Comparison of ENCODE assay signal across 35 cellular contexts in the genomic region with DNA sequence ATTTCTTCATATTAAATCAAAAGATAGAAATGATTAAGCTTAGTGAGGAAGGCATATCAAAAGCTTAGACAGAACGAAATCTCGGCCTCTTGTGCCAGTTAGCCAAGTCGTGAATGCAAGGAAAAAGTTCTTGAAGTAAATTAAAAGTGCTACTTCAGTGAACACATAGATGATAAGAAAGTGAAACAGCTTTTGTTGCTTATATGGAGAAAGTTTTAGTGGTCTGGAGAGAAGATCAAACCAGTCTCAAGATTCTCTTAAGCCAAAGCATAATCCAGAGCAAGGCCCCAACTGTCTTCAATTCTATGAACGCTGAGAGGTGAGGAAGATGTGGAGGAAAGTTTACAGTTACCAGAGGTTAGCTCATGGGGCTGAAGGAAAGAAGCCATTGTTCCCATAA.
"Had no signal": no experiment of that assay in that cellular context is flagged by ENCODE, and none has a peak within 500 bp of the region (broad histone marks: within the 10 kb centered on the region; RNA-seq: fewer than 3 reads in every experiment).

No MANE protein-coding gene starts in this region.

- H3K27me3 ChIP-seq: adrenal gland had no signal

- H3K36me3 Mint-ChIP-seq: activated naive CD4-positive, alpha-beta T cell treated with anti-CD3 and anti-CD28 coated beads, Interleukin-2, amount 50 U/mL, for 72 hours; activated naive CD8-positive, alpha-beta T cell treated with anti-CD3 and anti-CD28 coated beads for 36 hours had no signal

- DNase-seq: activated CD4-positive, alpha-beta T cell treated with anti-CD3 and anti-CD28 coated beads for 1 hour; activated CD4-positive, alpha-beta T cell treated with anti-CD3 and anti-CD28 coated beads for 36 hours; activated CD4-positive, alpha-beta T cell treated with anti-CD3 and anti-CD28 coated beads for 48 hours; activated CD4-positive, alpha-beta T cell treated with anti-CD3 and anti-CD28 coated beads, Interleukin-2, amount 10 ng/mL, durations not matched to agents 7 days and 5 days; activated CD4-positive, alpha-beta T cell treated with anti-CD3 and anti-CD28 coated beads, Interleukin-2, amount 50 U/mL, for 48 hours; activated CD4-positive, CD25-positive, alpha-beta regulatory T cell; activated CD8-positive, alpha-beta memory T cell treated with anti-CD3 and anti-CD28 coated beads, Interleukin-2, amount 50 U/mL, for 4 hours; activated CD8-positive, alpha-beta T cell treated with anti-CD3 and anti-CD28 coated beads for 36 hours; activated effector memory CD4-positive, alpha-beta T cell treated with anti-CD3 and anti-CD28 coated beads, Interleukin-2, amount 50 U/mL, for 16 hours; activated gamma-delta T cell treated with Interleukin-2 at 50 U/mL for 16 hours; activated naive CD4-positive, alpha-beta T cell; activated naive CD4-positive, alpha-beta T cell treated with anti-CD3 and anti-CD28 coated beads for 36 hours; activated naive CD4-positive, alpha-beta T cell treated with anti-CD3 and anti-CD28 coated beads, Interleukin-2, amount 50 U/mL, for 16 hours; activated naive CD8-positive, alpha-beta T cell treated with anti-CD3 and anti-CD28 coated beads for 36 hours; activated T-cell treated with anti-CD3 and anti-CD28 coated beads for 4 hours; activated T-cell treated with anti-CD3 and anti-CD28 coated beads, Interleukin-2, amount 50 U/mL, for 1 hour; activated T-cell treated with anti-CD3 and anti-CD28 coated beads, Interleukin-2, amount 50 U/mL, for 4 hours; activated T-cell treated with anti-CD3 and anti-CD28 coated beads, Interleukin-2, amount 50 U/mL, for 72 hours; adrenal gland; amniotic stem cell; aorta; central memory CD4-positive, alpha-beta T cell; T-helper 1 cell; T-helper 2 cell; T-helper 9 cell had no signal

- H3K4me3 Mint-ChIP-seq: activated CD4-positive, alpha-beta T cell treated with anti-CD3 and anti-CD28 coated beads for 36 hours; activated CD4-positive, alpha-beta T cell treated with anti-CD3 and anti-CD28 coated beads, Interleukin-2, amount 10 ng/mL, durations not matched to agents 7 days and 5 days; activated CD8-positive, alpha-beta T cell treated with anti-CD3 and anti-CD28 coated beads for 36 hours; activated naive CD4-positive, alpha-beta T cell treated with anti-CD3 and anti-CD28 coated beads for 36 hours; activated naive CD8-positive, alpha-beta T cell treated with anti-CD3 and anti-CD28 coated beads for 36 hours; activated T-cell treated with anti-CD3 and anti-CD28 coated beads, Interleukin-2, amount 50 U/mL, for 4 hours; activated T-cell treated with anti-CD3 and anti-CD28 coated beads, Interleukin-2, amount 50 U/mL, for 72 hours; activated T-helper 1 cell treated with anti-CD3 and anti-CD28 coated beads, Interleukin-12 subunit alpha, Interleukin-12 subunit beta, Interleukin-2, Interleukin-4 antibody, amounts not matched to agents 30 ng/mL and 10 ng/mL and 1 ng/mL, durations not matched to agents 14 hours and 24 hours and 36 hours; activated T-helper 17 cell treated with anti-CD3 and anti-CD28 coated beads, Interleukin-2, amount 50 U/mL, for 72 hours; brain; T-helper 1 cell treated with Interleukin-12 subunit alpha and Interleukin-12 subunit beta and Interleukin-4 antibody, amounts not matched to agents 30 μg/mL and 1 μg/mL, for 36 hours; T-helper 2 cell treated with Interferon-gamma antibody and Interleukin-4, amounts not matched to agents 5 μg/mL and 100 μg/mL, for 36 hours had no signal

- H3K4me1 Mint-ChIP-seq: activated CD4-positive, alpha-beta T cell treated with anti-CD3 and anti-CD28 coated beads for 36 hours; activated CD4-positive, alpha-beta T cell treated with anti-CD3 and anti-CD28 coated beads, Interleukin-2, amount 10 ng/mL, durations not matched to agents 7 days and 5 days; activated naive CD8-positive, alpha-beta T cell treated with anti-CD3 and anti-CD28 coated beads for 36 hours; activated T-helper 17 cell treated with anti-CD3 and anti-CD28 coated beads, Interleukin-2, amount 50 U/mL, for 72 hours had no signal

- H3K27me3 Mint-ChIP-seq: activated CD4-positive, alpha-beta T cell treated with anti-CD3 and anti-CD28 coated beads for 36 hours; activated CD4-positive, alpha-beta T cell treated with anti-CD3 and anti-CD28 coated beads, Interleukin-2, amount 10 ng/mL, durations not matched to agents 7 days and 5 days; activated CD8-positive, alpha-beta T cell treated with anti-CD3 and anti-CD28 coated beads for 36 hours; activated naive CD8-positive, alpha-beta T cell treated with anti-CD3 and anti-CD28 coated beads for 36 hours; activated T-helper 17 cell treated with anti-CD3 and anti-CD28 coated beads, Interleukin-2, amount 50 U/mL, for 72 hours; brain had no signal

- H3K9me3 Mint-ChIP-seq: activated CD4-positive, alpha-beta T cell treated with anti-CD3 and anti-CD28 coated beads, Interleukin-2, amount 10 ng/mL, durations not matched to agents 7 days and 5 days; activated CD8-positive, alpha-beta T cell treated with anti-CD3 and anti-CD28 coated beads for 36 hours; activated naive CD4-positive, alpha-beta T cell treated with anti-CD3 and anti-CD28 coated beads, Interleukin-2, amount 50 U/mL, for 72 hours; activated naive CD8-positive, alpha-beta T cell treated with anti-CD3 and anti-CD28 coated beads for 36 hours; activated T-helper 1 cell treated with anti-CD3 and anti-CD28 coated beads, Interleukin-12 subunit alpha, Interleukin-12 subunit beta, Interleukin-2, Interleukin-4 antibody, amounts not matched to agents 30 ng/mL and 10 ng/mL and 1 ng/mL, durations not matched to agents 14 hours and 24 hours and 36 hours; activated T-helper 17 cell treated with anti-CD3 and anti-CD28 coated beads, Interleukin-2, amount 50 U/mL, for 72 hours; brain; T-helper 1 cell treated with Interleukin-12 subunit alpha and Interleukin-12 subunit beta and Interleukin-4 antibody, amounts not matched to agents 30 μg/mL and 1 μg/mL, for 36 hours; T-helper 2 cell treated with Interferon-gamma antibody and Interleukin-4, amounts not matched to agents 5 μg/mL and 100 μg/mL, for 36 hours had no signal

- FAIRE-seq: bronchial epithelial cell, TTC549 had no signal

- H3K27ac Mint-ChIP-seq: activated CD4-positive, alpha-beta T cell treated with anti-CD3 and anti-CD28 coated beads for 36 hours; activated CD4-positive, alpha-beta T cell treated with anti-CD3 and anti-CD28 coated beads, Interleukin-2, amount 10 ng/mL, durations not matched to agents 7 days and 5 days; activated CD8-positive, alpha-beta T cell treated with anti-CD3 and anti-CD28 coated beads for 36 hours; activated naive CD4-positive, alpha-beta T cell treated with anti-CD3 and anti-CD28 coated beads for 36 hours; activated naive CD4-positive, alpha-beta T cell treated with anti-CD3 and anti-CD28 coated beads, Interleukin-2, amount 50 U/mL, for 72 hours; activated naive CD8-positive, alpha-beta T cell treated with anti-CD3 and anti-CD28 coated beads for 36 hours; activated T-cell treated with anti-CD3 and anti-CD28 coated beads, Interleukin-2, amount 50 U/mL, for 72 hours; activated T-helper 1 cell treated with anti-CD3 and anti-CD28 coated beads, Interleukin-12 subunit alpha, Interleukin-12 subunit beta, Interleukin-2, Interleukin-4 antibody, amounts not matched to agents 30 ng/mL and 10 ng/mL and 1 ng/mL, durations not matched to agents 14 hours and 24 hours and 36 hours; activated T-helper 17 cell treated with anti-CD3 and anti-CD28 coated beads, Interleukin-2, amount 50 U/mL, for 72 hours; brain; T-helper 1 cell treated with Interleukin-12 subunit alpha and Interleukin-12 subunit beta and Interleukin-4 antibody, amounts not matched to agents 30 μg/mL and 1 μg/mL, for 36 hours; T-helper 2 cell treated with Interferon-gamma antibody and Interleukin-4, amounts not matched to agents 5 μg/mL and 100 μg/mL, for 36 hours had no signal

- H3K27ac ChIP-seq: adrenal gland, VCaP had no signal

- H3K36me3 ChIP-seq: adrenal gland had no signal

- ATAC-seq: activated CD4-positive, alpha-beta T cell treated with anti-CD3 and anti-CD28 coated beads for 36 hours; activated CD4-positive, CD25-positive, alpha-beta regulatory T cell treated with anti-CD3 and anti-CD28 coated beads, Interleukin-2, amount 50 U/mL, for 24 hours; activated CD8-positive, alpha-beta T cell treated with anti-CD3 and anti-CD28 coated beads for 36 hours; activated naive CD4-positive, alpha-beta T cell treated with anti-CD3 and anti-CD28 coated beads, Interleukin-2, amount 50 U/mL, for 72 hours; activated T-cell treated with anti-CD3 and anti-CD28 coated beads, Interleukin-2, amount 50 U/mL, for 4 hours; activated T-cell treated with anti-CD3 and anti-CD28 coated beads, Interleukin-2, amount 50 U/mL, for 72 hours; activated T-helper 17 cell treated with anti-CD3 and anti-CD28 coated beads, Interleukin-2, amount 50 U/mL, for 72 hours had no signal

- H3K9me3 ChIP-seq: adrenal gland had no signal

- H3K4me3 ChIP-seq: adrenal gland had no signal
